In genomic region chr7:47600199-47601118, GRCh38 we compare ENCODE assay signal across 9 cellular contexts. TPM values are rescaled to one million over a fixed set of nuclear protein-coding genes. Genes with fewer than 3 reads are reported as not detected.
A peak's percentile ranks its signal among the peaks of the same experiment; 100 is the strongest.
DNase-seq lines count a peak whose midpoint lies in the region; ATAC-seq and TF ChIP-seq lines count a peak whose summit lies in the region.
"Had no signal": no experiment of that assay in that cellular context is flagged by ENCODE, and none has a peak within 500 bp of the region (broad histone marks: within the 10 kb centered on the region; RNA-seq: fewer than 3 reads in every experiment).

No MANE protein-coding gene starts in this region.

- H3K27ac Mint-ChIP-seq in stimulated activated memory B cell treated with anti-CD40 and anti-IgM and Interleukin-4, amounts not matched to agents 10 μg/mL and 1 μg/mL and 100 μg/mL, for 72 hours: peak overlapping the region; percentile 84
- H3K27ac Mint-ChIP-seq in activated naive CD4-positive, alpha-beta T cell treated with anti-CD3 and anti-CD28 coated beads for 36 hours: no peak overlapping the region

- H3K27me3 Mint-ChIP-seq in stimulated activated memory B cell treated with anti-CD40 and anti-IgM and Interleukin-4, amounts not matched to agents 10 μg/mL and 1 μg/mL and 100 μg/mL, for 72 hours: no peaks in the 10 kb centered on the region
- H3K27me3 Mint-ChIP-seq in activated naive CD4-positive, alpha-beta T cell treated with anti-CD3 and anti-CD28 coated beads for 36 hours (ENCODE audit: low read depth): peaks cover 6% of the 10 kb centered on the region

- peak overlapping the region; percentile 22 for H3K4me3 Mint-ChIP-seq in stimulated activated memory B cell treated with anti-CD40 and anti-IgM and Interleukin-4, amounts not matched to agents 10 μg/mL and 1 μg/mL and 100 μg/mL, for 72 hours
- H3K4me3 Mint-ChIP-seq in activated naive CD4-positive, alpha-beta T cell treated with anti-CD3 and anti-CD28 coated beads for 36 hours: no peak overlapping the region

- H3K9me3 Mint-ChIP-seq in stimulated activated memory B cell treated with anti-CD40 and anti-IgM and Interleukin-4, amounts not matched to agents 10 μg/mL and 1 μg/mL and 100 μg/mL, for 72 hours: peaks cover 14% of the 10 kb centered on the region
- peaks cover 25% of the 10 kb centered on the region for H3K9me3 Mint-ChIP-seq in activated naive CD4-positive, alpha-beta T cell treated with anti-CD3 and anti-CD28 coated beads for 36 hours

- DNase-seq in M059J (ENCODE audit: low read depth) (peak; percentile 91), epithelial cell of esophagus (ENCODE audit: low read depth) (peak; percentile 82), foreskin melanocyte (no peak), NCI-H2107 (lab: John Stamatoyannopoulos, UW) (no peak)
- DNase-seq in activated naive CD4-positive, alpha-beta T cell treated with anti-CD3 and anti-CD28 coated beads for 36 hours: no peak

- H3K4me3 ChIP-seq in epithelial cell of esophagus (ENCODE audit: low read length): no peak overlapping the region
- H3K4me3 ChIP-seq: cardiac muscle cell had no signal

- ATAC-seq in GM21390 (IDR thresholded peaks at IDR 0.05; ENCODE audit: unreplicated experiment): peak; percentile 29
- ATAC-seq in stimulated activated memory B cell treated with anti-CD40 and anti-IgM and Interleukin-4, amounts not matched to agents 10 μg/mL and 1 μg/mL and 100 μg/mL, for 72 hours: peak; percentile 81
- ATAC-seq in HG03135 (IDR thresholded peaks at IDR 0.05; ENCODE audit: unreplicated experiment): no peak

- intact Hi-C loops in activated naive CD4-positive, alpha-beta T cell treated with anti-CD3 and anti-CD28 coated beads for 36 hours (cut with micrococcal nuclease): no loop called here

- TF ChIP-seq CTCF in epithelial cell of esophagus (IDR thresholded peaks at IDR 0.05; ENCODE audit: insufficient read depth, low read depth, low read length, missing control alignments): no peak

- peaks cover 31% of the 10 kb centered on the region for H3K4me1 Mint-ChIP-seq in stimulated activated memory B cell treated with anti-CD40 and anti-IgM and Interleukin-4, amounts not matched to agents 10 μg/mL and 1 μg/mL and 100 μg/mL, for 72 hours
- no peaks in the 10 kb centered on the region for H3K4me1 Mint-ChIP-seq in activated naive CD4-positive, alpha-beta T cell treated with anti-CD3 and anti-CD28 coated beads for 36 hours (ENCODE audit: low read depth)

- CTCF ChIA-PET in activated naive CD4-positive, alpha-beta T cell treated with anti-CD3 and anti-CD28 coated beads for 36 hours (lab: Charles Lee): no interaction called here

- H3K36me3 Mint-ChIP-seq in stimulated activated memory B cell treated with anti-CD40 and anti-IgM and Interleukin-4, amounts not matched to agents 10 μg/mL and 1 μg/mL and 100 μg/mL, for 72 hours: peaks cover 10% of the 10 kb centered on the region
- no peaks in the 10 kb centered on the region for H3K36me3 Mint-ChIP-seq in activated naive CD4-positive, alpha-beta T cell treated with anti-CD3 and anti-CD28 coated beads for 36 hours (ENCODE audit: low read depth)

RNA-seq across cellular contexts. Expression of gene TNS3, which starts 18.5 kb away (rescaled TPM):
- 75.0 and 115 TPM in 2 replicates for total RNA-seq in M059J (2014; rRNA removed; shearing (Covaris generic))
- under 1 TPM; 0.12 to 0.19 TPM for total RNA-seq in activated naive CD4-positive, alpha-beta T cell treated with anti-CD3 and anti-CD28 coated beads for 36 hours

Comparison
In these comparisons a context has a peak if more than half of its experiments do, and no peak if none do; other contexts are left out.
1. DNase-seq: peak in M059J (single experiment) and epithelial cell of esophagus (single experiment); none in foreskin melanocyte (single experiment), activated naive CD4-positive, alpha-beta T cell treated with anti-CD3 and anti-CD28 coated beads for 36 hours (single experiment) and NCI-H2107 (single experiment).
2. RNA of gene TNS3, which starts 18.5 kb away (total RNA-seq): 75.0 to 115 TPM in M059J; 0.12 to 0.19 TPM in activated naive CD4-positive, alpha-beta T cell treated with anti-CD3 and anti-CD28 coated beads for 36 hours; every median in the first group is over 10 times any median in the second.